ENCODE assay signal across 12 cellular contexts in genomic region chr3:6717026-6717943, GRCh38.
A peak's percentile ranks its signal among the peaks of the same experiment; 100 is the strongest.
DNase-seq lines count a peak whose midpoint lies in the region; ATAC-seq, FAIRE-seq and TF ChIP-seq lines count a peak whose summit lies in the region.
"Had no signal": no experiment of that assay in that cellular context is flagged by ENCODE, and none has a peak within 500 bp of the region (broad histone marks: within the 10 kb centered on the region; RNA-seq: fewer than 3 reads in every experiment).

No MANE protein-coding gene starts in this region.

- DNase-seq in GM12892 (ENCODE audit: insufficient read length) (no peak), MM.1S (peak; percentile 25), amygdala (lab: John Stamatoyannopoulos, UW) (no peak), COLO829 (ENCODE audit: low spot score) (no peak)
- no peak for DNase-seq in activated CD4-positive, alpha-beta T cell treated with anti-CD3 and anti-CD28 coated beads for 4 hours
- no peak for DNase-seq in stimulated activated CD4-positive, alpha-beta T cell treated with anti-CD3 and anti-CD28 coated beads, Interleukin-12 subunit alpha, Interleukin-12 subunit beta, amount 100 ng/mL, for 4 hours
- DNase-seq: activated CD4-positive, alpha-beta T cell treated with anti-CD3 and anti-CD28 coated beads, Interleukin-2, amount 50 U/mL, for 48 hours; aorta; GDM1; naive thymus-derived CD8-positive, alpha-beta T cell had no signal

- peak overlapping the region; percentile 69 for H3K4me2 ChIP-seq in MM.1S (ENCODE audit: low read depth, low read length)

- no peak for TF ChIP-seq CTCF in MM.1S (IDR thresholded peaks at IDR 0.05; ENCODE audit: low read length)

- peak overlapping the region; percentile 79; the same call in 1 of the 2 replicates for H3K27ac ChIP-seq in MM.1S (ENCODE audit: low read length)

- FAIRE-seq in GM12892 (lab: Jason Lieb, UNC): peak; percentile 74

- H3F3A ChIP-seq in MM.1S (ENCODE audit: insufficient read depth, low read length): peaks cover 12% of the 10 kb centered on the region

- 0 out of 2 replicates have a peak overlapping the region, but pooled peaks have one; percentile 37 for H3K4me3 ChIP-seq in MM.1S (ENCODE audit: low read length)

- H3K9ac ChIP-seq in MM.1S (ENCODE audit: low read length): peak overlapping the region; percentile 32; the same call in 1 of the 2 replicates

- no peaks in the 10 kb centered on the region for H3K9me3 ChIP-seq in MM.1S (replicated peaks; ENCODE audit: insufficient read depth, low read length)

- no peaks in the 10 kb centered on the region for H4K20me1 ChIP-seq in MM.1S (ENCODE audit: insufficient read depth, low read length)

- H3K79me2 ChIP-seq in MM.1S (ENCODE audit: low read length): no peaks in the 10 kb centered on the region

- no peaks in the 10 kb centered on the region for H3K36me3 ChIP-seq in MM.1S (replicated peaks; ENCODE audit: insufficient read depth, low read length)

- no peaks in the 10 kb centered on the region for H3K9me2 ChIP-seq in MM.1S (replicated peaks; ENCODE audit: insufficient read depth, low read length)

- no peaks in the 10 kb centered on the region for H3K27me3 ChIP-seq in MM.1S (replicated peaks; ENCODE audit: insufficient read depth, low read length)

- H2AFZ ChIP-seq in MM.1S (ENCODE audit: low read length): no peak overlapping the region

- H3K4me1 ChIP-seq in MM.1S (ENCODE audit: low read length): peaks cover 24% of the 10 kb centered on the region

- ATAC-seq in GM19455 (IDR thresholded peaks at IDR 0.05; ENCODE audit: unreplicated experiment): peak; percentile 79
- ATAC-seq in HG02938 (IDR thresholded peaks at IDR 0.05; ENCODE audit: unreplicated experiment): peak; percentile 95
- ATAC-seq: naive thymus-derived CD8-positive, alpha-beta T cell had no signal

- TF ChIP-seq POLR2A in GM12892 (IDR thresholded peaks at IDR 0.05; ENCODE audit: low read depth, low read length): no peak
